ENCODE assay signal across 8 cellular contexts in genomic region chr4:1082215-1083182, GRCh38. TPM values are rescaled to one million over a fixed set of nuclear protein-coding genes. Genes with fewer than 3 reads are reported as not detected.
DNase-seq lines count a peak whose midpoint lies in the region; ATAC-seq and TF ChIP-seq lines count a peak whose summit lies in the region.

No MANE protein-coding gene starts in this region.

- intact Hi-C loops in PC-3 (cut with micrococcal nuclease) (no loop called here), prostate gland (cut with DNase I) (no loop called here)
- intact Hi-C loops in activated CD4-positive, alpha-beta T cell treated with anti-CD3 and anti-CD28 coated beads for 36 hours (cut with DNase I, micrococcal nuclease), result no loop called here

- H3K9me3 ChIP-seq in PC-3 (ENCODE audit: low read length) (no peaks in the 10 kb centered on the region), prostate gland (no peaks in the 10 kb centered on the region)

- H3K27ac Mint-ChIP-seq in immature natural killer cell, result peak overlapping the region in 1 of 6 donors; percentile 67
- H3K27ac Mint-ChIP-seq in activated CD4-positive, alpha-beta T cell treated with anti-CD3 and anti-CD28 coated beads for 36 hours, result no peak overlapping the region

- H4K20me1 ChIP-seq in PC-3 (ENCODE audit: low read length), result no peaks in the 10 kb centered on the region

- peaks cover under 1 to 3% (median 1%) of the 10 kb centered on the region in 6 donors for H3K9me3 Mint-ChIP-seq in immature natural killer cell
- H3K9me3 Mint-ChIP-seq in activated CD4-positive, alpha-beta T cell treated with anti-CD3 and anti-CD28 coated beads for 36 hours (ENCODE audit: low read depth), result no peaks in the 10 kb centered on the region

- TF ChIP-seq POLR2A in prostate gland (IDR thresholded peaks at IDR 0.05), result peak; percentile 19

- DNase-seq in H4 (ENCODE audit: low spot score) (peak; percentile 98), PC-3 (peak; percentile 92), fibroblast of gingiva (ENCODE audit: low read depth) (peak; percentile 85), prostate gland (ENCODE audit: low spot score) (peak; percentile 87), immature natural killer cell (no peak), islet precursor cell (no peak), NCI-H187 treated with DMSO at 0.1 percent for 48 hours (lab: John Stamatoyannopoulos, UW) (no peak)
- DNase-seq in activated CD4-positive, alpha-beta T cell treated with anti-CD3 and anti-CD28 coated beads for 36 hours, result no peak

- 58% methylated on average over 29 of the region's 29 CpGs for WGBS in prostate gland

- TF ChIP-seq CTCF in PC-3 (conservative IDR thresholded peaks at IDR 0.05; ENCODE audit: low read depth, low read length), result no peak
- TF ChIP-seq CTCF in prostate gland (IDR thresholded peaks at IDR 0.05), result no peak

- H2AFZ ChIP-seq in PC-3 (ENCODE audit: low read length), result 0 out of 2 replicates have a peak overlapping the region, but pooled peaks have one; percentile 15

- peak overlapping the region; percentile 88 for H3K9ac ChIP-seq in PC-3 (ENCODE audit: low read length)

- H3K4me1 Mint-ChIP-seq in immature natural killer cell, result peaks cover 16% of the 10 kb centered on the region in 2 donors
- peaks cover 11% of the 10 kb centered on the region for H3K4me1 Mint-ChIP-seq in activated CD4-positive, alpha-beta T cell treated with anti-CD3 and anti-CD28 coated beads for 36 hours

- H3K9me2 ChIP-seq in PC-3 (replicated peaks; ENCODE audit: low read length), result no peaks in the 10 kb centered on the region

- peak overlapping the region; percentile 77 for H3K4me2 ChIP-seq in PC-3 (ENCODE audit: low read length)

- ATAC-seq in PC-3, result peak; percentile 90
- no peak for ATAC-seq in activated CD4-positive, alpha-beta T cell treated with anti-CD3 and anti-CD28 coated beads for 36 hours

- H3K4me1 ChIP-seq in PC-3 (ENCODE audit: insufficient read depth, low read length) (peaks cover 21% of the 10 kb centered on the region), prostate gland (replicated peaks) (no peaks in the 10 kb centered on the region)

- POLR2A ChIA-PET in PC-3 (lab: Charles Lee; ENCODE audit: unreplicated experiment), result no interaction called here
- POLR2A ChIA-PET in activated CD4-positive, alpha-beta T cell treated with anti-CD3 and anti-CD28 coated beads for 36 hours (lab: Charles Lee), result no interaction called here

- H3K4me3 Mint-ChIP-seq in immature natural killer cell, result no peak overlapping the region
- H3K4me3 Mint-ChIP-seq in activated CD4-positive, alpha-beta T cell treated with anti-CD3 and anti-CD28 coated beads for 36 hours, result no peak overlapping the region

- peaks cover 0 to 1% (median 0%) of the 10 kb centered on the region in 3 donors for H3K36me3 Mint-ChIP-seq in immature natural killer cell
- no peaks in the 10 kb centered on the region for H3K36me3 Mint-ChIP-seq in activated CD4-positive, alpha-beta T cell treated with anti-CD3 and anti-CD28 coated beads for 36 hours (ENCODE audit: low read depth)

- no peaks in the 10 kb centered on the region for H3F3A ChIP-seq in PC-3 (ENCODE audit: low read length, unreplicated experiment)

- peak overlapping the region; percentile 99 for H3K27ac ChIP-seq in PC-3 (ENCODE audit: low read length)
- H3K27ac ChIP-seq in prostate gland, result no peak overlapping the region

- H3K36me3 ChIP-seq in PC-3 (ENCODE audit: low read depth, low read length), result no peaks in the 10 kb centered on the region
- no peaks in the 10 kb centered on the region for H3K36me3 ChIP-seq in prostate gland

- H3K79me2 ChIP-seq in PC-3 (ENCODE audit: low read length), result no peaks in the 10 kb centered on the region

- BruUV-seq in PC-3 (replicated peaks; lab: Mats Ljungman, UMichigan), result no TSS peak

- H3K27me3 ChIP-seq in PC-3 (ENCODE audit: low read length) (no peaks in the 10 kb centered on the region), prostate gland (replicated peaks; ENCODE audit: insufficient read depth) (no peaks in the 10 kb centered on the region)

- H3K4me3 ChIP-seq in PC-3 (ENCODE audit: low read length) (peak overlapping the region; percentile 44), prostate gland (no peak overlapping the region)

- CTCF ChIA-PET in PC-3 (lab: Charles Lee), result no interaction called here
- CTCF ChIA-PET in activated CD4-positive, alpha-beta T cell treated with anti-CD3 and anti-CD28 coated beads for 36 hours (lab: Charles Lee), result no interaction called here

- peaks cover 8 to 20% (median 18%) of the 10 kb centered on the region in 3 donors for H3K27me3 Mint-ChIP-seq in immature natural killer cell (ENCODE audit: low read depth in 3 of 3)
- peaks cover 13% of the 10 kb centered on the region for H3K27me3 Mint-ChIP-seq in activated CD4-positive, alpha-beta T cell treated with anti-CD3 and anti-CD28 coated beads for 36 hours

RNA-seq across cellular contexts. Expression of gene RNF212, which starts 30.9 kb away (rescaled TPM):
- total RNA-seq in H4 (2014; rRNA removed; shearing (Covaris generic)), result not detected in 2 replicates
- total RNA-seq in PC-3 (2014; rRNA removed), result not detected in 2 replicates
- total RNA-seq in prostate gland, result 10 to 100 TPM in 1 of 2 donors, 1 to 10 TPM in 1; 7.1 to 15.3 TPM
- polyA plus RNA-seq in immature natural killer cell, result 1 to 10 TPM in 2 of 3 donors, not detected in 1; 1.3 to 2.4 TPM
- 1 to 10 TPM; 2.4 to 5.6 TPM for total RNA-seq in activated CD4-positive, alpha-beta T cell treated with anti-CD3 and anti-CD28 coated beads for 36 hours

Comparison
In these comparisons a context has a peak if more than half of its experiments do, and no peak if none do; other contexts are left out.
1. DNase-seq: peak in H4 (single experiment), PC-3 (single experiment), fibroblast of gingiva (single experiment) and prostate gland (single experiment); none in immature natural killer cell (0 of 3), islet precursor cell (single experiment), NCI-H187 treated with DMSO at 0.1 percent for 48 hours (single experiment) and activated CD4-positive, alpha-beta T cell treated with anti-CD3 and anti-CD28 coated beads for 36 hours (single experiment).